ENCODE assay signal across 16 cellular contexts in the genomic region with DNA sequence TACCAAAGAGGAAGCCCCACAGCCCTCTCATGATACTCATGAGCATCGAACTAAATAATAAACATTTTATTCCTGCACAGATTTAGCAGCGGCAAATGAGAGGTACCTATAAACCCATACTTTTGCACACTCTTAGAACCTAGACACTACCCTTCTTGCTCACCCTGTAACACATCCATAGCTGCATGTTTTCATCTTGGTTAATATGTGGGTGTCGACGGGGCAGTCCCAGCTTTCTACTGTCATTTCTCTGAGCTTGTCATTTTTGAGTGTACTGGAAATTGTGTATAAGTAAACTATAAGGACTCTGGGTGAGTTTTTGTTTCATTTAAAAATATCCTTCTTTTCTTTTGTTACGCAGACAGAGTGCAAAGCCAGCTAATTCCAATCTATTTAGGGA.
"Had no signal": no experiment of that assay in that cellular context is flagged by ENCODE, and none has a peak within 500 bp of the region (broad histone marks: within the 10 kb centered on the region; RNA-seq: fewer than 3 reads in every experiment).

No MANE protein-coding gene starts in this region.

- H3K4me3 ChIP-seq: adrenal gland, breast epithelium, gastrocnemius medialis, left lung, spleen, tibial artery had no signal

- H3K79me2 ChIP-seq: parathyroid adenoma had no signal

- H2AFZ ChIP-seq: parathyroid adenoma had no signal

- H3K27ac ChIP-seq: adrenal gland, breast epithelium, gastrocnemius medialis, left lung, parathyroid adenoma, spleen, tibial artery had no signal

- H3K36me3 ChIP-seq: adrenal gland, breast epithelium, gastrocnemius medialis, left lung, spleen, tibial artery had no signal

- FAIRE-seq: astrocyte, endometrium had no signal

- DNase-seq: activated gamma-delta T cell treated with Interleukin-2 at 50 U/mL for 16 hours; adrenal gland; cerebellar nuclear complex; cortex of kidney; erythroblast; gastrocnemius medialis; head of caudate nucleus; left lung; spleen; stimulated activated naive B cell treated with anti-CD40 and anti-IgM and Interleukin-4, amounts not matched to agents 10 μg/mL and 1 μg/mL and 100 μg/mL, for 72 hours; substantia nigra; tibial artery had no signal

- H3K4me1 ChIP-seq: adrenal gland, gastrocnemius medialis, parathyroid adenoma, tibial artery had no signal

- H3K9ac ChIP-seq: parathyroid adenoma had no signal

- H3K27me3 ChIP-seq: breast epithelium, gastrocnemius medialis, left lung, spleen had no signal

- H3K9me3 ChIP-seq: adrenal gland, breast epithelium, gastrocnemius medialis, left lung had no signal
